Comparison of ENCODE assay signal across 24 cellular contexts in the genomic region with DNA sequence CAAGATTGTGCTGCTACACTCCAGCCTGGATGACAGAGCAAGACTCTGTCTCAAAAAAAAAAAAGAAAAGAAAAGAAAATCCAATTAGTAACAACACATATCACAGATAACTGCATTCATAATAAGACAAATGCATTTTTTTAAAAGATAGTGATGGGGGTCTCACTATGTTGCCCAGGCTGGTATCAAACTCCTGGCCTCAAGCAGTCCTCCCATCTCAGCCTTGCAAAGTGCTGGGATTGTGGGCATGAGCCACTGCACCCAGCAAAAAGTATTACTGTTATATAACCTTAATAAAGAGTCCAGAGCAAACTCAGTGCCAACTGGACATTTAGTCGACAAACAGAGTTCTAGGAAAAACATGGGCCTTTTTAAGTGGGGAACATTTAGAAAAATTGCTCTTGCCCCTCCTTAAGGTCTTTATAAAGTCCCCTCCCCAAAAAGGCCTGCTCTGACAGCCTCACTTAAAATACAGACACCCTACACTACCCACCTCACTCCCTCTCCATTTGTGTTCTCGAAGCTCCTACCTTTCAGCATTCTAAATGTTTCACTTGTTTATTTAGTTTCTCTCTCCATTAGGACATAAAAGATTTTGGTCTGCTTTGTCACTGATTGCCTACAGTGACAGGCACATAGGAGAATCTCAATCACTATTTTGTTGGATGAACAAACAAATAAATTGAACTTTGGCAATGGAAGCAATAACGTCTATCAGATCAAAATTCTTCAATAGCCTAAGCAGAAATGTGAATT. TPM values are rescaled to one million over a fixed set of nuclear protein-coding genes. Genes with fewer than 3 reads are reported as not detected.
A peak's percentile ranks its signal among the peaks of the same experiment; 100 is the strongest.
DNase-seq lines count a peak whose midpoint lies in the region; ATAC-seq and TF ChIP-seq lines count a peak whose summit lies in the region.
"Had no signal": no experiment of that assay in that cellular context is flagged by ENCODE, and none has a peak within 500 bp of the region (broad histone marks: within the 10 kb centered on the region; RNA-seq: fewer than 3 reads in every experiment).

No MANE protein-coding gene starts in this region.

- peak overlapping the region in 2 of 3 donors; percentile 11 to 47 for H3K27ac Mint-ChIP-seq in CD4-positive, CD25-positive, alpha-beta regulatory T cell
- peak overlapping the region; percentile 3 for H3K27ac Mint-ChIP-seq in dendritic cell treated with granulocyte-macrophage colony-stimulating factor and Interleukin-4, amounts not matched to agents 40 ng/mL and 50 ng/mL, for 4 days
- H3K27ac Mint-ChIP-seq in nephron progenitor cell: peak overlapping the region; percentile 9
- H3K27ac Mint-ChIP-seq: activated CD4-positive, alpha-beta memory T cell treated with anti-CD3 and anti-CD28 coated beads for 36 hours; stimulated activated naive CD8-positive, alpha-beta T cell treated with anti-CD3 and anti-CD28 coated beads, Interleukin-15, amount 100 ng/mL, for 72 hours had no signal

- H3K27me3 Mint-ChIP-seq in CD4-positive, CD25-positive, alpha-beta regulatory T cell: no peaks in the 10 kb centered on the region
- no peaks in the 10 kb centered on the region for H3K27me3 Mint-ChIP-seq in dendritic cell treated with granulocyte-macrophage colony-stimulating factor and Interleukin-4, amounts not matched to agents 40 ng/mL and 50 ng/mL, for 4 days
- H3K27me3 Mint-ChIP-seq in nephron progenitor cell (ENCODE audit: low read depth, poor library complexity): peaks cover 4% of the 10 kb centered on the region
- H3K27me3 Mint-ChIP-seq: activated CD4-positive, alpha-beta memory T cell treated with anti-CD3 and anti-CD28 coated beads for 36 hours; naive thymus-derived CD4-positive, alpha-beta T cell; stimulated activated naive CD8-positive, alpha-beta T cell treated with anti-CD3 and anti-CD28 coated beads, Interleukin-15, amount 100 ng/mL, for 72 hours had no signal

- peaks cover 20% of the 10 kb centered on the region for H3K36me3 Mint-ChIP-seq in CD4-positive, CD25-positive, alpha-beta regulatory T cell
- peaks cover 39% of the 10 kb centered on the region for H3K36me3 Mint-ChIP-seq in dendritic cell treated with granulocyte-macrophage colony-stimulating factor and Interleukin-4, amounts not matched to agents 40 ng/mL and 50 ng/mL, for 4 days (ENCODE audit: low read depth)
- peaks cover 19% of the 10 kb centered on the region for H3K36me3 Mint-ChIP-seq in nephron progenitor cell (ENCODE audit: low read depth)

- peaks cover 0 to 2% (median 0%) of the 10 kb centered on the region in 7 donors for H3K9me3 Mint-ChIP-seq in CD4-positive, CD25-positive, alpha-beta regulatory T cell
- H3K9me3 Mint-ChIP-seq in dendritic cell treated with granulocyte-macrophage colony-stimulating factor and Interleukin-4, amounts not matched to agents 40 ng/mL and 50 ng/mL, for 4 days: no peaks in the 10 kb centered on the region
- H3K9me3 Mint-ChIP-seq in nephron progenitor cell: no peaks in the 10 kb centered on the region
- H3K9me3 Mint-ChIP-seq: activated CD4-positive, alpha-beta memory T cell treated with anti-CD3 and anti-CD28 coated beads for 36 hours; naive thymus-derived CD4-positive, alpha-beta T cell; stimulated activated naive CD8-positive, alpha-beta T cell treated with anti-CD3 and anti-CD28 coated beads, Interleukin-15, amount 100 ng/mL, for 72 hours had no signal

- peaks cover 9% of the 10 kb centered on the region for H3K4me1 ChIP-seq in CD4-positive, CD25-positive, alpha-beta regulatory T cell (ENCODE audit: control insufficient read depth, insufficient read depth, low read length, poor library complexity, severe bottlenecking)
- H3K4me1 ChIP-seq in heart left ventricle: peaks cover 0 to 29% (median 11%) of the 10 kb centered on the region in 12 donors
- H3K4me1 ChIP-seq: SJSA1 had no signal

- ATAC-seq in CD4-positive, CD25-positive, alpha-beta regulatory T cell (ENCODE audit: low read depth in 2 of 2): no peak
- ATAC-seq in heart left ventricle: no peak
- ATAC-seq: left ventricle myocardium superior; naive thymus-derived CD4-positive, alpha-beta T cell; stimulated activated naive CD8-positive, alpha-beta T cell treated with anti-CD3 and anti-CD28 coated beads, Interleukin-15, amount 100 ng/mL, for 72 hours had no signal

- TF ChIP-seq CTCF in VCaP (conservative IDR thresholded peaks at IDR 0.05) (no peak), nephron progenitor cell (IDR thresholded peaks at IDR 0.05) (no peak), heart left ventricle (IDR thresholded peaks at IDR 0.05) (no peak)

- no peak overlapping the region for H3K27ac ChIP-seq in CD4-positive, CD25-positive, alpha-beta regulatory T cell (ENCODE audit: insufficient read depth, low read length, poor library complexity, severe bottlenecking)
- H3K27ac ChIP-seq in VCaP: peak overlapping the region; percentile 54
- H3K27ac ChIP-seq in heart left ventricle: peak overlapping the region in 1 of 12 donors; percentile 30
- H3K27ac ChIP-seq: SJSA1, transverse colon had no signal

- H3K27me3 ChIP-seq in CD4-positive, CD25-positive, alpha-beta regulatory T cell (ENCODE audit: control insufficient read depth, insufficient read depth, low read length): no peaks in the 10 kb centered on the region
- H3K27me3 ChIP-seq in heart left ventricle: no peaks in the 10 kb centered on the region
- H3K27me3 ChIP-seq: SJSA1, transverse colon had no signal

- no peak overlapping the region for H3K4me3 Mint-ChIP-seq in CD4-positive, CD25-positive, alpha-beta regulatory T cell
- no peak overlapping the region for H3K4me3 Mint-ChIP-seq in dendritic cell treated with granulocyte-macrophage colony-stimulating factor and Interleukin-4, amounts not matched to agents 40 ng/mL and 50 ng/mL, for 4 days
- H3K4me3 Mint-ChIP-seq in nephron progenitor cell: no peak overlapping the region
- H3K4me3 Mint-ChIP-seq: activated CD4-positive, alpha-beta memory T cell treated with anti-CD3 and anti-CD28 coated beads for 36 hours; naive thymus-derived CD4-positive, alpha-beta T cell; stimulated activated naive CD8-positive, alpha-beta T cell treated with anti-CD3 and anti-CD28 coated beads, Interleukin-15, amount 100 ng/mL, for 72 hours had no signal

- H3K9me3 ChIP-seq in CD4-positive, CD25-positive, alpha-beta regulatory T cell (ENCODE audit: control insufficient read depth in 2 of 2, low read length in 2 of 2): no peaks in the 10 kb centered on the region
- no peaks in the 10 kb centered on the region for H3K9me3 ChIP-seq in heart left ventricle
- H3K9me3 ChIP-seq: SJSA1, transverse colon had no signal

- WGBS in heart left ventricle, 4 donors: 68 to 87% (median 75%) methylated on average over 3 of the region's 3 CpGs

- TF ChIP-seq POLR2A in heart left ventricle (IDR thresholded peaks at IDR 0.05): no peak

- H3K4me3 ChIP-seq in CD4-positive, CD25-positive, alpha-beta regulatory T cell (ENCODE audit: low read depth, low read length): no peak overlapping the region
- H3K4me3 ChIP-seq in heart left ventricle: no peak overlapping the region
- H3K4me3 ChIP-seq: SJSA1, transverse colon had no signal

- no peak for DNase-seq in CD4-positive, CD25-positive, alpha-beta regulatory T cell
- no peak for DNase-seq in nephron progenitor cell
- DNase-seq in GOT3 (lab: John Stamatoyannopoulos, UW): no peak
- no peak for DNase-seq in effector CD4-positive, alpha-beta T cell
- DNase-seq in heart left ventricle: no peak
- DNase-seq in NCI-H146 (lab: John Stamatoyannopoulos, UW): no peak
- DNase-seq: activated CD4-positive, alpha-beta memory T cell treated with anti-CD3 and anti-CD28 coated beads for 36 hours; activated naive CD4-positive, alpha-beta T cell; activated T-cell treated with anti-CD3 and anti-CD28 coated beads for 4 hours; cortex of kidney; islet precursor cell; left ventricle myocardium superior; midbrain; naive thymus-derived CD4-positive, alpha-beta T cell; NCI-H1436; NCI-H2171; NCI-H510A; occipital lobe; RPMI8226; stimulated activated naive CD8-positive, alpha-beta T cell treated with anti-CD3 and anti-CD28 coated beads, Interleukin-15, amount 100 ng/mL, for 72 hours; transverse colon had no signal

- H3K36me3 ChIP-seq in CD4-positive, CD25-positive, alpha-beta regulatory T cell (ENCODE audit: control insufficient read depth, insufficient read depth, low read length): peaks cover 31% of the 10 kb centered on the region
- peaks cover 0 to 34% (median 33%) of the 10 kb centered on the region in 9 donors for H3K36me3 ChIP-seq in heart left ventricle

- intact Hi-C loops in dendritic cell treated with granulocyte-macrophage colony-stimulating factor and Interleukin-4, amounts not matched to agents 40 ng/mL and 50 ng/mL, for 4 days (cut with micrococcal nuclease): no loop called here
- intact Hi-C loops in heart left ventricle (cut with DNase I): loop anchor here in 4 of 10 donors (10.0 kb wide), 2 partner anchors 754 to 764 kb away; no protein-coding TSS in a partner anchor

- peaks cover 22 to 49% (median 31%) of the 10 kb centered on the region in 4 donors for H3K4me1 Mint-ChIP-seq in CD4-positive, CD25-positive, alpha-beta regulatory T cell
- H3K4me1 Mint-ChIP-seq in dendritic cell treated with granulocyte-macrophage colony-stimulating factor and Interleukin-4, amounts not matched to agents 40 ng/mL and 50 ng/mL, for 4 days (ENCODE audit: low read depth): peaks cover 38% of the 10 kb centered on the region
- H3K4me1 Mint-ChIP-seq in nephron progenitor cell: peaks cover 45% of the 10 kb centered on the region

RNA-seq across cellular contexts. Expression of gene ABCB10, which starts 7.5 kb away (rescaled TPM):
- total RNA-seq in CD4-positive, CD25-positive, alpha-beta regulatory T cell: 17.1 TPM
- 10 to 100 TPM; 10.5 to 20.0 (median 16.2) TPM for polyA plus RNA-seq in CD4-positive, CD25-positive, alpha-beta regulatory T cell
- 10 to 100 TPM in 7 of 9 donors, 1 to 10 TPM in 2; 8.4 to 13.3 (median 10.8) TPM for total RNA-seq in heart left ventricle
- polyA plus RNA-seq in heart left ventricle: 1 to 10 TPM; 4.5 to 6.6 TPM

RNA-seq across cellular contexts. Expression of gene NUP133, which starts 42.8 kb away (rescaled TPM):
- total RNA-seq in CD4-positive, CD25-positive, alpha-beta regulatory T cell: 33.1 TPM
- 10 to 100 TPM; 12.2 to 20.9 (median 15.5) TPM for polyA plus RNA-seq in CD4-positive, CD25-positive, alpha-beta regulatory T cell
- 10 to 100 TPM; 23.1 to 37.3 (median 31.0) TPM for total RNA-seq in heart left ventricle
- polyA plus RNA-seq in heart left ventricle: 10 to 100 TPM in 1 of 2 donors, 1 to 10 TPM in 1; 8.0 to 16.5 TPM
